In the genomic region with DNA sequence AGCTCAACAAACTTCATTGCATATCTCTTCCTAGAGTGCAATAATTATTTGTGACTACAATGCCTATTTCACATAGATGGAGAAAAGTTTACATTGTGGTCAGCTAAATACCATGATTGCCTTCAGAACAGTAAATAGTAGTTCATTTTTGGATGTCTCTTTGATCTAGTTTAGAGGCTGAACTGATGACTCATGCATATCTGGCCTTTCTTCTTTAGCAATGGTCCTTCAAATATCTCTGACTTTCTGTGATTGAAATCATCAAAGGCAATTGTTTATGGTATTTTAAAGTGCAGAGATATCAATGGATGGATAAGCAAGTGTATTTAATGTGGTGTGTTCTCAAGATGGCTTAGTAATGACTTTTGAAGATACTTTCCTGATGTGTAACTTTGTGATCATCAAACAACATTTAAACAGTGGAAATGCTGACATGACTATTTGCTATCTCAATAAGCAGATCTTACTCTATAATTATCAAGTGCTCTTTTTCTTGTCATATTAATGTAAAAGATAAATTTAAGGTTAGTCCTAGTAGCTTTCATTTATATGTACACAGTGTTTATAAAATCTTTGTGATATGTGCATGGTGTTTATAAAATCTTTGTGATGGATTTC, we compare ENCODE assay signal across 1 cellular context.
A peak's percentile ranks its signal among the peaks of the same experiment; 100 is the strongest.
TF ChIP-seq lines count a peak whose summit lies in the region.

No MANE protein-coding gene starts in this region.

TF ChIP-seq in HepG2, 621 proteins besides CTCF, POLR2A, EP300 and RAD21 (continued from another document and continues in another):
- TF ChIP-seq MAF1 (CRISPR knock-in tag; IDR thresholded peaks at IDR 0.05; ENCODE audit: borderline replicate concordance), result no peak
- TF ChIP-seq, protein P1, sequence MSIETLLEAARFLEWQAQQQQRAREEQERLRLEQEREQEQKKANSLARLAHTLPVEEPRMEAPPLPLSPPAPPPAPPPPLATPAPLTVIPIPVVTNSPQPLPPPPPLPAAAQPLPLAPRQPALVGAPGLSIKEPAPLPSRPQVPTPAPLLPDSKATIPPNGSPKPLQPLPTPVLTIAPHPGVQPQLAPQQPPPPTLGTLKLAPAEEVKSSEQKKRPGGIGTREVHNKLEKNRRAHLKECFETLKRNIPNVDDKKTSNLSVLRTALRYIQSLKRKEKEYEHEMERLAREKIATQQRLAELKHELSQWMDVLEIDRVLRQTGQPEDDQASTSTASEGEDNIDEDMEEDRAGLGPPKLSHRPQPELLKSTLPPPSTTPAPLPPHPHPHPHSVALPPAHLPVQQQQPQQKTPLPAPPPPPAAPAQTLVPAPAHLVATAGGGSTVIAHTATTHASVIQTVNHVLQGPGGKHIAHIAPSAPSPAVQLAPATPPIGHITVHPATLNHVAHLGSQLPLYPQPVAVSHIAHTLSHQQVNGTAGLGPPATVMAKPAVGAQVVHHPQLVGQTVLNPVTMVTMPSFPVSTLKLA (IDR thresholded peaks at IDR 0.05), result no peak
- no peak for TF ChIP-seq NFKBIZ (CRISPR knock-in tag; IDR thresholded peaks at IDR 0.05)
- peak; percentile 96 for TF ChIP-seq ATF3 (CRISPR knock-in tag; IDR thresholded peaks at IDR 0.05)
- TF ChIP-seq, protein P2, sequence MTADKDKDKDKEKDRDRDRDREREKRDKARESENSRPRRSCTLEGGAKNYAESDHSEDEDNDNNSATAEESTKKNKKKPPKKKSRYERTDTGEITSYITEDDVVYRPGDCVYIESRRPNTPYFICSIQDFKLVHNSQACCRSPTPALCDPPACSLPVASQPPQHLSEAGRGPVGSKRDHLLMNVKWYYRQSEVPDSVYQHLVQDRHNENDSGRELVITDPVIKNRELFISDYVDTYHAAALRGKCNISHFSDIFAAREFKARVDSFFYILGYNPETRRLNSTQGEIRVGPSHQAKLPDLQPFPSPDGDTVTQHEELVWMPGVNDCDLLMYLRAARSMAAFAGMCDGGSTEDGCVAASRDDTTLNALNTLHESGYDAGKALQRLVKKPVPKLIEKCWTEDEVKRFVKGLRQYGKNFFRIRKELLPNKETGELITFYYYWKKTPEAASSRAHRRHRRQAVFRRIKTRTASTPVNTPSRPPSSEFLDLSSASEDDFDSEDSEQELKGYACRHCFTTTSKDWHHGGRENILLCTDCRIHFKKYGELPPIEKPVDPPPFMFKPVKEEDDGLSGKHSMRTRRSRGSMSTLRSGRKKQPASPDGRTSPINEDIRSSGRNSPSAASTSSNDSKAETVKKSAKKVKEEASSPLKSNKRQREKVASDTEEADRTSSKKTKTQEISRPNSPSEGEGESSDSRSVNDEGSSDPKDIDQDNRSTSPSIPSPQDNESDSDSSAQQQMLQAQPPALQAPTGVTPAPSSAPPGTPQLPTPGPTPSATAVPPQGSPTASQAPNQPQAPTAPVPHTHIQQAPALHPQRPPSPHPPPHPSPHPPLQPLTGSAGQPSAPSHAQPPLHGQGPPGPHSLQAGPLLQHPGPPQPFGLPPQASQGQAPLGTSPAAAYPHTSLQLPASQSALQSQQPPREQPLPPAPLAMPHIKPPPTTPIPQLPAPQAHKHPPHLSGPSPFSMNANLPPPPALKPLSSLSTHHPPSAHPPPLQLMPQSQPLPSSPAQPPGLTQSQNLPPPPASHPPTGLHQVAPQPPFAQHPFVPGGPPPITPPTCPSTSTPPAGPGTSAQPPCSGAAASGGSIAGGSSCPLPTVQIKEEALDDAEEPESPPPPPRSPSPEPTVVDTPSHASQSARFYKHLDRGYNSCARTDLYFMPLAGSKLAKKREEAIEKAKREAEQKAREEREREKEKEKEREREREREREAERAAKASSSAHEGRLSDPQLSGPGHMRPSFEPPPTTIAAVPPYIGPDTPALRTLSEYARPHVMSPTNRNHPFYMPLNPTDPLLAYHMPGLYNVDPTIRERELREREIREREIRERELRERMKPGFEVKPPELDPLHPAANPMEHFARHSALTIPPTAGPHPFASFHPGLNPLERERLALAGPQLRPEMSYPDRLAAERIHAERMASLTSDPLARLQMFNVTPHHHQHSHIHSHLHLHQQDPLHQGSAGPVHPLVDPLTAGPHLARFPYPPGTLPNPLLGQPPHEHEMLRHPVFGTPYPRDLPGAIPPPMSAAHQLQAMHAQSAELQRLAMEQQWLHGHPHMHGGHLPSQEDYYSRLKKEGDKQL (CRISPR knock-in tag; IDR thresholded peaks at IDR 0.05; ENCODE audit: low read depth), result peak; percentile 95
- TF ChIP-seq, protein P3, sequence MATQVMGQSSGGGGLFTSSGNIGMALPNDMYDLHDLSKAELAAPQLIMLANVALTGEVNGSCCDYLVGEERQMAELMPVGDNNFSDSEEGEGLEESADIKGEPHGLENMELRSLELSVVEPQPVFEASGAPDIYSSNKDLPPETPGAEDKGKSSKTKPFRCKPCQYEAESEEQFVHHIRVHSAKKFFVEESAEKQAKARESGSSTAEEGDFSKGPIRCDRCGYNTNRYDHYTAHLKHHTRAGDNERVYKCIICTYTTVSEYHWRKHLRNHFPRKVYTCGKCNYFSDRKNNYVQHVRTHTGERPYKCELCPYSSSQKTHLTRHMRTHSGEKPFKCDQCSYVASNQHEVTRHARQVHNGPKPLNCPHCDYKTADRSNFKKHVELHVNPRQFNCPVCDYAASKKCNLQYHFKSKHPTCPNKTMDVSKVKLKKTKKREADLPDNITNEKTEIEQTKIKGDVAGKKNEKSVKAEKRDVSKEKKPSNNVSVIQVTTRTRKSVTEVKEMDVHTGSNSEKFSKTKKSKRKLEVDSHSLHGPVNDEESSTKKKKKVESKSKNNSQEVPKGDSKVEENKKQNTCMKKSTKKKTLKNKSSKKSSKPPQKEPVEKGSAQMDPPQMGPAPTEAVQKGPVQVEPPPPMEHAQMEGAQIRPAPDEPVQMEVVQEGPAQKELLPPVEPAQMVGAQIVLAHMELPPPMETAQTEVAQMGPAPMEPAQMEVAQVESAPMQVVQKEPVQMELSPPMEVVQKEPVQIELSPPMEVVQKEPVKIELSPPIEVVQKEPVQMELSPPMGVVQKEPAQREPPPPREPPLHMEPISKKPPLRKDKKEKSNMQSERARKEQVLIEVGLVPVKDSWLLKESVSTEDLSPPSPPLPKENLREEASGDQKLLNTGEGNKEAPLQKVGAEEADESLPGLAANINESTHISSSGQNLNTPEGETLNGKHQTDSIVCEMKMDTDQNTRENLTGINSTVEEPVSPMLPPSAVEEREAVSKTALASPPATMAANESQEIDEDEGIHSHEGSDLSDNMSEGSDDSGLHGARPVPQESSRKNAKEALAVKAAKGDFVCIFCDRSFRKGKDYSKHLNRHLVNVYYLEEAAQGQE (IDR thresholded peaks at IDR 0.05; ENCODE audit: borderline replicate concordance in 1 of 2, low read depth in 1 of 2, low read length in 2 of 2), result no peak
- peak; percentile 56; the same call in 1 of the 2 replicates for TF ChIP-seq JUND (CRISPR knock-in tag; IDR thresholded peaks at IDR 0.05)
- TF ChIP-seq YEATS4 (CRISPR knock-in tag; IDR thresholded peaks at IDR 0.05; ENCODE audit: borderline replicate concordance), result no peak
- TF ChIP-seq POLR2AphosphoS2 (IDR thresholded peaks at IDR 0.05; ENCODE audit: low read depth, low read length), result no peak
- peak; percentile 92 for TF ChIP-seq NCOA2 (CRISPR knock-in tag; IDR thresholded peaks at IDR 0.05)
- peak; percentile 54; the same call in 1 of the 2 replicates for TF ChIP-seq GATA4 (IDR thresholded peaks at IDR 0.05; ENCODE audit: borderline replicate concordance, low read depth)
- TF ChIP-seq ZNF550 (CRISPR knock-in tag; IDR thresholded peaks at IDR 0.05; ENCODE audit: borderline replicate concordance), result no peak
- peak; percentile 97 for TF ChIP-seq FOSL1 (CRISPR knock-in tag; IDR thresholded peaks at IDR 0.05; ENCODE audit: borderline replicate concordance)
- TF ChIP-seq NCOR1 (IDR thresholded peaks at IDR 0.05; ENCODE audit: borderline replicate concordance, low read length), result no peak
- TF ChIP-seq ZFP90 (CRISPR knock-in tag; IDR thresholded peaks at IDR 0.05; ENCODE audit: borderline replicate concordance), result no peak
- TF ChIP-seq JUN (CRISPR knock-in tag; IDR thresholded peaks at IDR 0.05), result peak; percentile 50; the same call in 1 of the 2 replicates
- no peak for TF ChIP-seq PAX8 (CRISPR knock-in tag; IDR thresholded peaks at IDR 0.05; ENCODE audit: borderline replicate concordance)
- TF ChIP-seq, protein P4, sequence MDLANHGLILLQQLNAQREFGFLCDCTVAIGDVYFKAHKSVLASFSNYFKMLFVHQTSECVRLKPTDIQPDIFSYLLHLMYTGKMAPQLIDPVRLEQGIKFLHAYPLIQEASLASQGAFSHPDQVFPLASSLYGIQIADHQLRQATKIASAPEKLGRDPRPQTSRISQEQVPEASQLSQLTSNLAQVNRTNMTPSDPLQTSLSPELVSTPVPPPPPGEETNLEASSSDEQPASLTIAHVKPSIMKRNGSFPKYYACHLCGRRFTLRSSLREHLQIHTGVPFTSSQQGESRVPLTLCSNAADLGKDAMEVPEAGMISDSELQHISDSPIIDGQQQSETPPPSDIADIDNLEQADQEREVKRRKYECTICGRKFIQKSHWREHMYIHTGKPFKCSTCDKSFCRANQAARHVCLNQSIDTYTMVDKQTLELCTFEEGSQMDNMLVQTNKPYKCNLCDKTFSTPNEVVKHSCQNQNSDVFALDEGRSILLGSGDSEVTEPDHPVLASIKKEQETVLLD (CRISPR knock-in tag; IDR thresholded peaks at IDR 0.05; ENCODE audit: low read depth), result no peak
- TF ChIP-seq, protein P5, sequence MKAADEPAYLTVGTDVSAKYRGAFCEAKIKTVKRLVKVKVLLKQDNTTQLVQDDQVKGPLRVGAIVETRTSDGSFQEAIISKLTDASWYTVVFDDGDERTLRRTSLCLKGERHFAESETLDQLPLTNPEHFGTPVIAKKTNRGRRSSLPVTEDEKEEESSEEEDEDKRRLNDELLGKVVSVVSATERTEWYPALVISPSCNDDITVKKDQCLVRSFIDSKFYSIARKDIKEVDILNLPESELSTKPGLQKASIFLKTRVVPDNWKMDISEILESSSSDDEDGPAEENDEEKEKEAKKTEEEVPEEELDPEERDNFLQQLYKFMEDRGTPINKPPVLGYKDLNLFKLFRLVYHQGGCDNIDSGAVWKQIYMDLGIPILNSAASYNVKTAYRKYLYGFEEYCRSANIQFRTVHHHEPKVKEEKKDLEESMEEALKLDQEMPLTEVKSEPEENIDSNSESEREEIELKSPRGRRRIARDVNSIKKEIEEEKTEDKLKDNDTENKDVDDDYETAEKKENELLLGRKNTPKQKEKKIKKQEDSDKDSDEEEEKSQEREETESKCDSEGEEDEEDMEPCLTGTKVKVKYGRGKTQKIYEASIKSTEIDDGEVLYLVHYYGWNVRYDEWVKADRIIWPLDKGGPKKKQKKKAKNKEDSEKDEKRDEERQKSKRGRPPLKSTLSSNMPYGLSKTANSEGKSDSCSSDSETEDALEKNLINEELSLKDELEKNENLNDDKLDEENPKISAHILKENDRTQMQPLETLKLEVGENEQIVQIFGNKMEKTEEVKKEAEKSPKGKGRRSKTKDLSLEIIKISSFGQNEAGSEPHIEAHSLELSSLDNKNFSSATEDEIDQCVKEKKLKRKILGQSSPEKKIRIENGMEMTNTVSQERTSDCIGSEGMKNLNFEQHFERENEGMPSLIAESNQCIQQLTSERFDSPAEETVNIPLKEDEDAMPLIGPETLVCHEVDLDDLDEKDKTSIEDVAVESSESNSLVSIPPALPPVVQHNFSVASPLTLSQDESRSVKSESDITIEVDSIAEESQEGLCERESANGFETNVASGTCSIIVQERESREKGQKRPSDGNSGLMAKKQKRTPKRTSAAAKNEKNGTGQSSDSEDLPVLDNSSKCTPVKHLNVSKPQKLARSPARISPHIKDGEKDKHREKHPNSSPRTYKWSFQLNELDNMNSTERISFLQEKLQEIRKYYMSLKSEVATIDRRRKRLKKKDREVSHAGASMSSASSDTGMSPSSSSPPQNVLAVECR (CRISPR knock-in tag; IDR thresholded peaks at IDR 0.05; ENCODE audit: borderline replicate concordance), result no peak
- TF ChIP-seq, protein P6, sequence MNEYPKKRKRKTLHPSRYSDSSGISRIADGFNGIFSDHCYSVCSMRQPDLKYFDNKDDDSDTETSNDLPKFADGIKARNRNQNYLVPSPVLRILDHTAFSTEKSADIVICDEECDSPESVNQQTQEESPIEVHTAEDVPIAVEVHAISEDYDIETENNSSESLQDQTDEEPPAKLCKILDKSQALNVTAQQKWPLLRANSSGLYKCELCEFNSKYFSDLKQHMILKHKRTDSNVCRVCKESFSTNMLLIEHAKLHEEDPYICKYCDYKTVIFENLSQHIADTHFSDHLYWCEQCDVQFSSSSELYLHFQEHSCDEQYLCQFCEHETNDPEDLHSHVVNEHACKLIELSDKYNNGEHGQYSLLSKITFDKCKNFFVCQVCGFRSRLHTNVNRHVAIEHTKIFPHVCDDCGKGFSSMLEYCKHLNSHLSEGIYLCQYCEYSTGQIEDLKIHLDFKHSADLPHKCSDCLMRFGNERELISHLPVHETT (CRISPR knock-in tag; conservative IDR thresholded peaks at IDR 0.05), result no peak
- TF ChIP-seq ZNF841 (CRISPR knock-in tag; IDR thresholded peaks at IDR 0.05; ENCODE audit: borderline replicate concordance), result no peak
- peak; percentile 85 for TF ChIP-seq GATAD2A (CRISPR knock-in tag; IDR thresholded peaks at IDR 0.05)
- peak; percentile 23; the same call in 1 of the 2 replicates for TF ChIP-seq CREB1 (IDR thresholded peaks at IDR 0.05)
- TF ChIP-seq CREB1 (CRISPR knock-in tag; IDR thresholded peaks at IDR 0.05), result peak; percentile 50
- no peak for TF ChIP-seq ZNF557 (CRISPR knock-in tag; IDR thresholded peaks at IDR 0.05)
- TF ChIP-seq FOXP1 (IDR thresholded peaks at IDR 0.05), result peak; percentile 39; the same call in 1 of the 2 replicates
- peak; percentile 74; the same call in 1 of the 2 replicates for TF ChIP-seq FOXP1 (CRISPR knock-in tag; IDR thresholded peaks at IDR 0.05)
- TF ChIP-seq FOXA3 (CRISPR knock-in tag; IDR thresholded peaks at IDR 0.05), result peak; percentile 87
- TF ChIP-seq IRX3 (CRISPR knock-in tag; IDR thresholded peaks at IDR 0.05; ENCODE audit: borderline replicate concordance, low read depth), result no peak
- TF ChIP-seq MAFF (IDR thresholded peaks at IDR 0.05; ENCODE audit: low read depth, low read length), result peak; percentile 98
- TF ChIP-seq, protein P7, sequence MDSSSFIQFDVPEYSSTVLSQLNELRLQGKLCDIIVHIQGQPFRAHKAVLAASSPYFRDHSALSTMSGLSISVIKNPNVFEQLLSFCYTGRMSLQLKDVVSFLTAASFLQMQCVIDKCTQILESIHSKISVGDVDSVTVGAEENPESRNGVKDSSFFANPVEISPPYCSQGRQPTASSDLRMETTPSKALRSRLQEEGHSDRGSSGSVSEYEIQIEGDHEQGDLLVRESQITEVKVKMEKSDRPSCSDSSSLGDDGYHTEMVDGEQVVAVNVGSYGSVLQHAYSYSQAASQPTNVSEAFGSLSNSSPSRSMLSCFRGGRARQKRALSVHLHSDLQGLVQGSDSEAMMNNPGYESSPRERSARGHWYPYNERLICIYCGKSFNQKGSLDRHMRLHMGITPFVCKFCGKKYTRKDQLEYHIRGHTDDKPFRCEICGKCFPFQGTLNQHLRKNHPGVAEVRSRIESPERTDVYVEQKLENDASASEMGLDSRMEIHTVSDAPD (CRISPR knock-in tag; IDR thresholded peaks at IDR 0.05), result no peak
- TF ChIP-seq LBX2 (CRISPR knock-in tag; IDR thresholded peaks at IDR 0.05; ENCODE audit: borderline replicate concordance), result no peak
- no peak for TF ChIP-seq NBN (conservative IDR thresholded peaks at IDR 0.05)
- TF ChIP-seq EEA1 (CRISPR knock-in tag; IDR thresholded peaks at IDR 0.05; ENCODE audit: borderline replicate concordance), result no peak
- no peak for TF ChIP-seq CC2D1A (CRISPR knock-in tag; IDR thresholded peaks at IDR 0.05)
- TF ChIP-seq ZNF484 (CRISPR knock-in tag; IDR thresholded peaks at IDR 0.05; ENCODE audit: borderline replicate concordance, low read depth), result no peak
